In the genomic region with DNA sequence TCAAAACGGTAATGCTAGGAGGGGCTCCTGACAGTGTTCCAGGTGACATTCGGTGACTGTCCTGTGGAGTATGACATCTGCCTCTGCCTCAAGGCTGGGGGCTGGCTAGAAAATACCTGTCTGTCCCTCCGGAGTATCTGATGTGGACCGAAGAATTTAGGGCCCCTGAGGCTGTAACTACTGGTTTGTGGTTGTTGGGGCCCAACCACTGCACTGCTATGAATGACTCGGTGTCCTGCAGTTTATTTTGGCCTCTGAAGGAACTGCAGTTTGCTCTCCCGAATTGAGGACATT, we compare ENCODE assay signal across 9 cellular contexts.
DNase-seq lines count a peak whose midpoint lies in the region; ATAC-seq and TF ChIP-seq lines count a peak whose summit lies in the region.
"Had no signal": no experiment of that assay in that cellular context is flagged by ENCODE, and none has a peak within 500 bp of the region (broad histone marks: within the 10 kb centered on the region; RNA-seq: fewer than 3 reads in every experiment).

No MANE protein-coding gene starts in this region.

- H3K4me3 Mint-ChIP-seq in CD8-positive, alpha-beta memory T cell = peak overlapping the region; percentile 56 to 90 (median 71)
- H3K4me3 Mint-ChIP-seq in MCF 10A (ENCODE audit: unreplicated experiment) = peak overlapping the region; percentile 77
- peak overlapping the region; percentile 79 to 95 (median 86) for H3K4me3 Mint-ChIP-seq in naive thymus-derived CD8-positive, alpha-beta T cell

- H3K27me3 ChIP-seq in CD8-positive, alpha-beta memory T cell (ENCODE audit: insufficient read depth, low read length, poor library complexity, severe bottlenecking) = peaks cover 18% of the 10 kb centered on the region

- CTCF ChIA-PET in CD8-positive, alpha-beta memory T cell (lab: Charles Lee) = no interaction called here
- CTCF ChIA-PET in MCF 10A (lab: Yijun Ruan, JAX) = interaction anchor here (1.7 to 1.8 kb wide), 2 partner anchors 150 to 152 kb away, joined by 6 to 10 read pairs; no protein-coding TSS in a partner anchor

- no peak for TF ChIP-seq CTCF in MCF 10A (IDR thresholded peaks at IDR 0.05; ENCODE audit: unreplicated experiment)

- no peaks in the 10 kb centered on the region for H3K9me3 Mint-ChIP-seq in CD8-positive, alpha-beta memory T cell
- H3K9me3 Mint-ChIP-seq in MCF 10A (ENCODE audit: unreplicated experiment) = no peaks in the 10 kb centered on the region
- no peaks in the 10 kb centered on the region for H3K9me3 Mint-ChIP-seq in naive thymus-derived CD8-positive, alpha-beta T cell

- H3K36me3 Mint-ChIP-seq in CD8-positive, alpha-beta memory T cell = no peaks in the 10 kb centered on the region
- H3K36me3 Mint-ChIP-seq in MCF 10A (ENCODE audit: insufficient read depth, unreplicated experiment) = no peaks in the 10 kb centered on the region
- H3K36me3 Mint-ChIP-seq in naive thymus-derived CD8-positive, alpha-beta T cell = no peaks in the 10 kb centered on the region

- H3K4me1 Mint-ChIP-seq in CD8-positive, alpha-beta memory T cell = peaks cover 16 to 22% (median 18%) of the 10 kb centered on the region in 3 donors
- H3K4me1 Mint-ChIP-seq in MCF 10A (ENCODE audit: insufficient read depth, unreplicated experiment) = peaks cover 26% of the 10 kb centered on the region
- peaks cover 16 to 25% (median 18%) of the 10 kb centered on the region in 4 donors for H3K4me1 Mint-ChIP-seq in naive thymus-derived CD8-positive, alpha-beta T cell

- no TSS peak for BruUV-seq in MCF 10A (replicated peaks; lab: Mats Ljungman, UMichigan)

- no peaks in the 10 kb centered on the region for H3K9me3 ChIP-seq in CD8-positive, alpha-beta memory T cell (ENCODE audit: low read length)

- H3K27ac ChIP-seq in CD8-positive, alpha-beta memory T cell (ENCODE audit: low read depth, low read length) = no peak overlapping the region

- H3K36me3 ChIP-seq in CD8-positive, alpha-beta memory T cell (ENCODE audit: insufficient read depth, low read length) = no peaks in the 10 kb centered on the region

- no peaks in the 10 kb centered on the region for H3K4me1 ChIP-seq in CD8-positive, alpha-beta memory T cell (ENCODE audit: insufficient read depth, low read length)

- intact Hi-C loops in MCF 10A (cut with micrococcal nuclease) = no loop called here
- intact Hi-C loops in posterior vena cava (cut with DNase I) = no loop called here

- POLR2A ChIA-PET in CD8-positive, alpha-beta memory T cell (lab: Charles Lee) = no interaction called here
- POLR2A ChIA-PET in MCF 10A (lab: Yijun Ruan, JAX) = interaction anchor here (1.1 to 3.1 kb wide), 2 partner anchors 21 to 199 kb away, joined by 6 to 17 read pairs; partner anchors contain the start of gene CAND1
- POLR2A ChIA-PET in naive thymus-derived CD8-positive, alpha-beta T cell (lab: Charles Lee) = interaction anchor here (3.5 kb wide), 1 partner anchor 199 kb away, joined by 15 read pairs; the partner anchor contains the start of gene CAND1

- ATAC-seq in naive thymus-derived CD8-positive, alpha-beta T cell = no peak
- ATAC-seq in HG02798 (IDR thresholded peaks at IDR 0.05; ENCODE audit: poor library complexity, unreplicated experiment) (no peak), HG03439 (IDR thresholded peaks at IDR 0.05; ENCODE audit: unreplicated experiment) (no peak)

- H3K27ac Mint-ChIP-seq in CD8-positive, alpha-beta memory T cell = peak overlapping the region in 1 of 8 donors; percentile 29
- no peak overlapping the region for H3K27ac Mint-ChIP-seq in MCF 10A (ENCODE audit: low read depth, unreplicated experiment)
- H3K27ac Mint-ChIP-seq in naive thymus-derived CD8-positive, alpha-beta T cell = peak overlapping the region in 3 of 10 donors; percentile 48 to 52 (median 49)

- H3K4me3 ChIP-seq in CD8-positive, alpha-beta memory T cell (ENCODE audit: low read length) = no peak overlapping the region

- no peak for DNase-seq in CD8-positive, alpha-beta memory T cell
- DNase-seq in M059J (ENCODE audit: low read depth) (peak; percentile 29), MCF 10A (ENCODE audit: unreplicated experiment) (no peak), OCI-M1 (lab: John Stamatoyannopoulos, UW) (no peak), posterior vena cava (ENCODE audit: low spot score) (no peak)
- no peak for DNase-seq in naive thymus-derived CD8-positive, alpha-beta T cell
- DNase-seq: DMS79 had no signal

- peaks cover 35 to 61% of the 10 kb centered on the region in 2 donors for H3K27me3 Mint-ChIP-seq in CD8-positive, alpha-beta memory T cell
- H3K27me3 Mint-ChIP-seq in MCF 10A (ENCODE audit: insufficient read depth, unreplicated experiment) = peaks cover 8% of the 10 kb centered on the region
- H3K27me3 Mint-ChIP-seq in naive thymus-derived CD8-positive, alpha-beta T cell = peaks cover 3 to 76% (median 22%) of the 10 kb centered on the region in 5 donors
